In the genomic region with DNA sequence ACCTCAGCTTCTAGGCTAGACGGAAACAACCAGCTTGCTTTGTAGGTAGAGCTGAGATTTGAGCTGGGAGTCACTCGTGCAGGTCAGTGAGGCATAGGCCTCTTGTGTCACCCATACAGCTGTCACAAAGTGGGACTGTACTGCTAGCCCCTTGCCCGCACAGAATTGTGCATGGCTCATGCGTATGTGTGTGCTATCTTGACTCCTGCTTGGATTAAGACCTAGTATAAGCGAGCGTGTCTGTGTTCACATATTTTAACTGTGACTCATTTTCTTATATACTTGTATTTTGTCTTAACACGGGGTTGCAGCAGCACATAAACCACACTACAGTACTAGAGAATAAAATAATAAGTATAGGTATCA, we compare ENCODE assay signal across 9 cellular contexts. TPM values are rescaled to one million over a fixed set of nuclear protein-coding genes. Genes with fewer than 3 reads are reported as not detected.
DNase-seq lines count a peak whose midpoint lies in the region; ATAC-seq and TF ChIP-seq lines count a peak whose summit lies in the region.
"Had no signal": no experiment of that assay in that cellular context is flagged by ENCODE, and none has a peak within 500 bp of the region (broad histone marks: within the 10 kb centered on the region; RNA-seq: fewer than 3 reads in every experiment).

No MANE protein-coding gene starts in this region.

- DNase-seq in AG20443 (ENCODE audit: low spot score) (peak; percentile 58), RWPE2 (ENCODE audit: low spot score) (no peak), fibroblast of gingiva (ENCODE audit: low read depth) (peak; percentile 42), trophoblast cell (peak; percentile 23 to 50), NCI-H69 (lab: John Stamatoyannopoulos, UW) (no peak), cerebellum (ENCODE audit: low spot score) (no peak), left lobe of liver (ENCODE audit: low spot score) (no peak)
- DNase-seq: NCI-H1105 treated with DMSO at 0.1 percent for 48 hours had no signal

- no peak overlapping the region for H4K8ac ChIP-seq in trophoblast cell (ENCODE audit: low read depth, low read length)

- H4K91ac ChIP-seq in trophoblast cell (ENCODE audit: low read depth, low read length) = no peak overlapping the region

- no peaks in the 10 kb centered on the region for H3K79me1 ChIP-seq in trophoblast cell (ENCODE audit: low read length)

- H3K27ac ChIP-seq in RWPE2 (ENCODE audit: poor library complexity, severe bottlenecking) (peak overlapping the region; percentile 13), trophoblast cell (ENCODE audit: low read depth, low read length) (no peak overlapping the region)

- H3K9me3 ChIP-seq in RWPE2 (ENCODE audit: severe bottlenecking) = no peaks in the 10 kb centered on the region
- H3K9me3 ChIP-seq in trophoblast cell (ENCODE audit: insufficient read depth, low read depth, low read length) = no peaks in the 10 kb centered on the region

- H3K79me2 ChIP-seq in trophoblast cell (ENCODE audit: control insufficient read depth, insufficient read depth, low read length, poor library complexity) = no peaks in the 10 kb centered on the region

- no peak overlapping the region for H2BK5ac ChIP-seq in trophoblast cell (ENCODE audit: low read depth, low read length, poor library complexity)

- no peak overlapping the region for H3K4ac ChIP-seq in trophoblast cell (ENCODE audit: low read depth, low read length)

- no peak overlapping the region for H3K23ac ChIP-seq in trophoblast cell (ENCODE audit: low read length)

- no peak overlapping the region for H2BK12ac ChIP-seq in trophoblast cell (ENCODE audit: low read length)

- no peak for TF ChIP-seq CTCF in RWPE2 (IDR thresholded peaks at IDR 0.05; ENCODE audit: poor library complexity, severe bottlenecking)

- no peak overlapping the region for H3K18ac ChIP-seq in trophoblast cell (ENCODE audit: low read length)

- H3K4me3 ChIP-seq in RWPE2 (ENCODE audit: severe bottlenecking) (no peak overlapping the region), trophoblast cell (ENCODE audit: low read depth, low read length) (no peak overlapping the region)

- H2AFZ ChIP-seq in trophoblast cell (ENCODE audit: insufficient read depth, low read length, poor library complexity) = no peak overlapping the region

- H3K4me1 ChIP-seq in RWPE2 (ENCODE audit: insufficient read depth, poor library complexity, severe bottlenecking) (peaks cover 17% of the 10 kb centered on the region), trophoblast cell (ENCODE audit: control insufficient read depth in 1 of 2, insufficient read depth in 2 of 2, low read length in 2 of 2) (peaks cover 2 to 8% of the 10 kb centered on the region in 2 experiments)

- H3K27me3 ChIP-seq in RWPE2 (ENCODE audit: insufficient read depth, poor library complexity, severe bottlenecking) (no peaks in the 10 kb centered on the region), trophoblast cell (ENCODE audit: insufficient read depth, low read length) (no peaks in the 10 kb centered on the region)

- no peak overlapping the region for H3K4me2 ChIP-seq in trophoblast cell (ENCODE audit: low read length)

- no peak overlapping the region for H3K14ac ChIP-seq in trophoblast cell (ENCODE audit: low read length)

- H2AK5ac ChIP-seq in trophoblast cell (ENCODE audit: low read length) = no peak overlapping the region

- peaks cover 46% of the 10 kb centered on the region for H3K36me3 ChIP-seq in RWPE2 (ENCODE audit: low read depth)
- peaks cover 38 to 61% of the 10 kb centered on the region in 2 experiments for H3K36me3 ChIP-seq in trophoblast cell (ENCODE audit: control insufficient read depth in 1 of 2, insufficient read depth in 2 of 2, low read length in 2 of 2)

- no peak overlapping the region for H2BK120ac ChIP-seq in trophoblast cell (ENCODE audit: insufficient read depth, low read length, poor library complexity)

- no CpG with 5 or more reads among the region's 7 CpGs for WGBS in trophoblast cell (ENCODE audit: extremely low coverage, insufficient coverage, insufficient read length)

- no peak overlapping the region for H3K9ac ChIP-seq in trophoblast cell (ENCODE audit: low read length)

- peak; percentile 79 for ATAC-seq in RWPE2 (ENCODE audit: low read depth)
- no peak for ATAC-seq in left lobe of liver
- no peak for ATAC-seq in GM18907 (IDR thresholded peaks at IDR 0.05; ENCODE audit: unreplicated experiment)

- no peak overlapping the region for H4K12ac ChIP-seq in trophoblast cell (ENCODE audit: low read depth, low read length)

RNA-seq across cellular contexts. Expression of a gene that starts 20.1 kb away (rescaled TPM):
- 6.0 and 6.3 TPM in 2 replicates for polyA plus RNA-seq in trophoblast cell (2013)
- total RNA-seq in cerebellum (40.0 TPM), left lobe of liver (2.2 TPM)

RNA-seq across cellular contexts. Expression of a gene that starts 53.6 kb away (rescaled TPM):
- 306 and 327 TPM in 2 replicates for polyA plus RNA-seq in trophoblast cell (2013)
- total RNA-seq in cerebellum = 75.6 TPM
- total RNA-seq in left lobe of liver = 62.3 TPM

Comparison
In these comparisons a context has a peak if more than half of its experiments do, and no peak if none do; other contexts are left out.
1. DNase-seq: peak in AG20443 (single experiment), fibroblast of gingiva (single experiment) and trophoblast cell (2 of 2); none in RWPE2 (single experiment), NCI-H69 (single experiment), cerebellum (single experiment) and left lobe of liver (single experiment).
2. RNA of a gene that starts 20.1 kb away (total RNA-seq): 40.0 TPM in cerebellum (single experiment); 2.2 TPM in left lobe of liver (single experiment); every median in the first group is over 10 times any median in the second.